In the genomic region with DNA sequence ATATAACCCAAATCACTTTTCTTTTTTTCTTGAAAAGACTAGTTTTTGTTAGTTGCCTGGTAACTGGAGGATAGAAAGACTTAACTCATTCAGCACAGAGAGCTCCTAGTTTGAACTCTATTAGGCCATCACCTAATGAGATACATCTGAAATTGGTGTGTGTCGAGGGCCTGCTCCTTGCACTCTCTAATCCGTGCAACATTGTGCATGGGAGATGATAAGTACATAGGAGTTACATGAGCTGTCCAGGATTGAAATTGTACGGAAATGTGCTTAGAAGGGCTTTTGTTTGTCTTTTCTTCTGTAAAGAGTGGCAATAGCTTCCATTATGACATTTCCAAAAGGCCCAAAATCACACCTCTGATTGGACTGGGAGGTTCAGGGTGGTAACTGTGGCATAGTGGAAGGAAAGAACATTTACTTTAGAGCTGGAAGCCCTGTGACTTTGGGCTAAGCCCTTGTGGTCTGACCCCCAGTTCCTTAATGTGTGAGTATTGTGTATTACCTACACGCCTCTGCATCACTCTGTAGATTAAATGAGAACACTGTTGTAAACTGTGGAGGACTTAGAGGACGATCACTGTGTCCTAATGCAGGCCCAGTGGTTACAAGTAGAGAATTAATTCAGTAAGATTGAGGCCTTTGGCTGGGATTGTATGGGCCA, we compare ENCODE assay signal across 12 cellular contexts.
A peak's percentile ranks its signal among the peaks of the same experiment; 100 is the strongest.
DNase-seq lines count a peak whose midpoint lies in the region; ATAC-seq and TF ChIP-seq lines count a peak whose summit lies in the region.
"Had no signal": no experiment of that assay in that cellular context is flagged by ENCODE, and none has a peak within 500 bp of the region (broad histone marks: within the 10 kb centered on the region; RNA-seq: fewer than 3 reads in every experiment).

No MANE protein-coding gene starts in this region.

- H3K36me3 Mint-ChIP-seq in mesothelial cell of epicardium = peaks cover 17% of the 10 kb centered on the region

- no peak overlapping the region for H3K9ac ChIP-seq in stomach smooth muscle (ENCODE audit: low read length in 2 of 2)

- H3K27me3 Mint-ChIP-seq in mesothelial cell of epicardium (ENCODE audit: low read depth) = no peaks in the 10 kb centered on the region
- H3K27me3 Mint-ChIP-seq in stimulated activated naive CD8-positive, alpha-beta T cell treated with anti-CD3 and anti-CD28 coated beads, Interleukin-15, amount 100 ng/mL, for 72 hours = no peaks in the 10 kb centered on the region
- H3K27me3 Mint-ChIP-seq: naive thymus-derived CD4-positive, alpha-beta T cell had no signal

- no peak overlapping the region for H3K4me3 Mint-ChIP-seq in mesothelial cell of epicardium
- H3K4me3 Mint-ChIP-seq in stimulated activated naive CD8-positive, alpha-beta T cell treated with anti-CD3 and anti-CD28 coated beads, Interleukin-15, amount 100 ng/mL, for 72 hours = no peak overlapping the region
- H3K4me3 Mint-ChIP-seq: naive thymus-derived CD4-positive, alpha-beta T cell; WTC11 had no signal

- H3K27me3 ChIP-seq in stomach smooth muscle (ENCODE audit: control insufficient read depth in 1 of 2, insufficient read depth in 2 of 2, low read length in 2 of 2) = no peaks in the 10 kb centered on the region

- H3K27ac Mint-ChIP-seq in mesothelial cell of epicardium = peak overlapping the region; percentile 82
- H3K27ac Mint-ChIP-seq in stimulated activated naive CD8-positive, alpha-beta T cell treated with anti-CD3 and anti-CD28 coated beads, Interleukin-15, amount 100 ng/mL, for 72 hours = no peak overlapping the region
- H3K27ac Mint-ChIP-seq: naive thymus-derived CD4-positive, alpha-beta T cell; WTC11 had no signal

- peaks cover 14% of the 10 kb centered on the region for H3K9me3 Mint-ChIP-seq in mesothelial cell of epicardium
- peaks cover 0 to 12% of the 10 kb centered on the region in 2 donors for H3K9me3 Mint-ChIP-seq in stimulated activated naive CD8-positive, alpha-beta T cell treated with anti-CD3 and anti-CD28 coated beads, Interleukin-15, amount 100 ng/mL, for 72 hours

- H3K4me3 ChIP-seq in choroid plexus epithelial cell (ENCODE audit: low read depth, low read length) (no peak overlapping the region), stomach smooth muscle (ENCODE audit: low read length in 2 of 2) (no peak overlapping the region)
- H3K4me3 ChIP-seq: skin epidermis, thoracic aorta had no signal

- H3K27ac ChIP-seq in stomach smooth muscle (ENCODE audit: low read length) = peak overlapping the region; percentile 46

- H3K4me1 Mint-ChIP-seq in mesothelial cell of epicardium = peaks cover 34% of the 10 kb centered on the region
- no peaks in the 10 kb centered on the region for H3K4me1 Mint-ChIP-seq in stimulated activated naive CD8-positive, alpha-beta T cell treated with anti-CD3 and anti-CD28 coated beads, Interleukin-15, amount 100 ng/mL, for 72 hours
- H3K4me1 Mint-ChIP-seq: WTC11 had no signal

- H3K4me1 ChIP-seq in stomach smooth muscle (ENCODE audit: control insufficient read depth, insufficient read depth, low read length) = peaks cover 11% of the 10 kb centered on the region

- H3K36me3 ChIP-seq in stomach smooth muscle (ENCODE audit: control insufficient read depth in 2 of 2, insufficient read depth in 2 of 2, low read length in 2 of 2) = no peaks in the 10 kb centered on the region
- H3K36me3 ChIP-seq: thoracic aorta had no signal

- H3K9me3 ChIP-seq in stomach smooth muscle (ENCODE audit: control insufficient read depth in 2 of 2, low read length in 2 of 2) = peaks cover 0 to 2% of the 10 kb centered on the region in 2 donors
- H3K9me3 ChIP-seq: thoracic aorta had no signal

- TF ChIP-seq CTCF in choroid plexus epithelial cell (conservative IDR thresholded peaks at IDR 0.05; ENCODE audit: low read depth, low read length) = no peak
- no peak for TF ChIP-seq CTCF in mesothelial cell of epicardium (IDR thresholded peaks at IDR 0.05; ENCODE audit: unreplicated experiment)

- ATAC-seq in stimulated activated naive CD8-positive, alpha-beta T cell treated with anti-CD3 and anti-CD28 coated beads, Interleukin-15, amount 100 ng/mL, for 72 hours = no peak
- ATAC-seq: WTC11 had no signal

- DNase-seq in MV-4-11 (lab: John Stamatoyannopoulos, UW) (peak; percentile 50), choroid plexus epithelial cell (ENCODE audit: low read depth) (peak; percentile 56), mesothelial cell of epicardium (ENCODE audit: low spot score in 2 of 2, unreplicated experiment in 2 of 2) (no peak), iPS-NIHi7 (ENCODE audit: extremely low spot score) (no peak), kidney glomerular epithelial cell (lab: John Stamatoyannopoulos, UW) (no peak), NCI-H1048 (lab: John Stamatoyannopoulos, UW) (no peak)
- DNase-seq in stimulated activated naive CD8-positive, alpha-beta T cell treated with anti-CD3 and anti-CD28 coated beads, Interleukin-15, amount 100 ng/mL, for 72 hours = no peak
- DNase-seq: naive thymus-derived CD4-positive, alpha-beta T cell had no signal

Comparison
In these comparisons a context has a peak if more than half of its experiments do, and no peak if none do; other contexts are left out.
1. DNase-seq: peak in MV-4-11 (single experiment) and choroid plexus epithelial cell (single experiment); none in mesothelial cell of epicardium (0 of 2), stimulated activated naive CD8-positive, alpha-beta T cell treated with anti-CD3 and anti-CD28 coated beads, Interleukin-15, amount 100 ng/mL, for 72 hours (0 of 2), iPS-NIHi7 (single experiment), kidney glomerular epithelial cell (single experiment) and NCI-H1048 (single experiment).